ENCODE assay signal across 8 cellular contexts in genomic region chr17:65101371-65101770, GRCh38. TPM values are rescaled to one million over a fixed set of nuclear protein-coding genes. Genes with fewer than 3 reads are reported as not detected.
DNase-seq lines count a peak whose midpoint lies in the region; ATAC-seq and TF ChIP-seq lines count a peak whose summit lies in the region.

No MANE protein-coding gene starts in this region.

- H3K9me3 Mint-ChIP-seq in CD14-positive monocyte = no peaks in the 10 kb centered on the region
- no peaks in the 10 kb centered on the region for H3K9me3 Mint-ChIP-seq in central memory CD8-positive, alpha-beta T cell
- H3K9me3 Mint-ChIP-seq in natural killer cell treated with Interleukin-12 subunit alpha and Interleukin-12 subunit beta and Interleukin-15 and Interleukin-18, amount 100 ng/mL, for 72 hours = no peaks in the 10 kb centered on the region

- H3K79me2 ChIP-seq in KMS-11 (ENCODE audit: insufficient read depth, low read depth) = no peaks in the 10 kb centered on the region

- H3K4me1 ChIP-seq in KMS-11 (ENCODE audit: low read depth, poor library complexity, severe bottlenecking) = peaks cover 29% of the 10 kb centered on the region

- peak overlapping the region; percentile 28 for H3K4me3 ChIP-seq in KMS-11 (IDR thresholded peaks at IDR 0.05; ENCODE audit: insufficient read depth, low read depth, low read length)

- peak overlapping the region; percentile 73 to 75 for H3K4me3 Mint-ChIP-seq in CD14-positive monocyte
- peak overlapping the region; percentile 81 for H3K4me3 Mint-ChIP-seq in central memory CD8-positive, alpha-beta T cell
- H3K4me3 Mint-ChIP-seq in natural killer cell treated with Interleukin-12 subunit alpha and Interleukin-12 subunit beta and Interleukin-15 and Interleukin-18, amount 100 ng/mL, for 72 hours = peak overlapping the region; percentile 74

- H3K4me2 ChIP-seq in KMS-11 = peak overlapping the region; percentile 80

- H3K36me3 Mint-ChIP-seq in CD14-positive monocyte = no peaks in the 10 kb centered on the region
- peaks cover 5% of the 10 kb centered on the region for H3K36me3 Mint-ChIP-seq in central memory CD8-positive, alpha-beta T cell (ENCODE audit: insufficient read depth)
- no peaks in the 10 kb centered on the region for H3K36me3 Mint-ChIP-seq in natural killer cell treated with Interleukin-12 subunit alpha and Interleukin-12 subunit beta and Interleukin-15 and Interleukin-18, amount 100 ng/mL, for 72 hours

- TF ChIP-seq CTCF in CD14-positive monocyte (IDR thresholded peaks at IDR 0.05) = no peak
- no peak for TF ChIP-seq CTCF in KMS-11 (conservative IDR thresholded peaks at IDR 0.05; ENCODE audit: low read depth, low read length)

- H2AFZ ChIP-seq in KMS-11 (ENCODE audit: low read depth) = peak overlapping the region; percentile 95

- peaks cover 0 to 15% (median 0%) of the 10 kb centered on the region in 3 donors for H3K27me3 Mint-ChIP-seq in CD14-positive monocyte (ENCODE audit: low read depth in 3 of 3)
- no peaks in the 10 kb centered on the region for H3K27me3 Mint-ChIP-seq in central memory CD8-positive, alpha-beta T cell
- H3K27me3 Mint-ChIP-seq in natural killer cell treated with Interleukin-12 subunit alpha and Interleukin-12 subunit beta and Interleukin-15 and Interleukin-18, amount 100 ng/mL, for 72 hours = no peaks in the 10 kb centered on the region

- no peaks in the 10 kb centered on the region for H3K36me3 ChIP-seq in KMS-11 (ENCODE audit: insufficient read depth)

- peak overlapping the region; percentile 74; the same call in 1 of the 2 replicates for H3K9ac ChIP-seq in KMS-11

- peak overlapping the region in 1 of 7 donors; percentile 61 for H3K27ac Mint-ChIP-seq in CD14-positive monocyte
- peak overlapping the region; percentile 82 for H3K27ac Mint-ChIP-seq in central memory CD8-positive, alpha-beta T cell (ENCODE audit: low read depth)
- H3K27ac Mint-ChIP-seq in natural killer cell treated with Interleukin-12 subunit alpha and Interleukin-12 subunit beta and Interleukin-15 and Interleukin-18, amount 100 ng/mL, for 72 hours = peak overlapping the region; percentile 35 to 81

- DNase-seq in CD14-positive monocyte (ENCODE audit: low spot score) = no peak
- no peak for DNase-seq in central memory CD8-positive, alpha-beta T cell (ENCODE audit: low spot score in 2 of 2)
- DNase-seq in natural killer cell treated with Interleukin-12 subunit alpha and Interleukin-12 subunit beta and Interleukin-15 and Interleukin-18, amount 100 ng/mL, for 72 hours (ENCODE audit: low spot score) = no peak

- no peaks in the 10 kb centered on the region for H3K27me3 ChIP-seq in KMS-11 (ENCODE audit: insufficient read depth, low read depth)

- H3K4me1 Mint-ChIP-seq in CD14-positive monocyte = peaks cover 9% of the 10 kb centered on the region
- H3K4me1 Mint-ChIP-seq in central memory CD8-positive, alpha-beta T cell = peaks cover 23% of the 10 kb centered on the region
- H3K4me1 Mint-ChIP-seq in natural killer cell treated with Interleukin-12 subunit alpha and Interleukin-12 subunit beta and Interleukin-15 and Interleukin-18, amount 100 ng/mL, for 72 hours (ENCODE audit: low read depth in 2 of 2) = peaks cover 20 to 24% of the 10 kb centered on the region in 2 donors

- intact Hi-C loops in CD14-positive monocyte (cut with micrococcal nuclease) = loop anchor here in 1 of 2 donors (5.0 kb wide), 2 partner anchors 44 to 139 kb away; partner anchors contain the start of gene GNA13

- H4K20me1 ChIP-seq in KMS-11 (ENCODE audit: insufficient read depth) = no peaks in the 10 kb centered on the region

- H3K27ac ChIP-seq in KMS-11 = no peak overlapping the region

- ATAC-seq in central memory CD8-positive, alpha-beta T cell (replicated peaks; ENCODE audit: extremely low read depth, poor library complexity, severe bottlenecking) = no peak
- no peak for ATAC-seq in natural killer cell treated with Interleukin-12 subunit alpha and Interleukin-12 subunit beta and Interleukin-15 and Interleukin-18, amount 100 ng/mL, for 72 hours
- ATAC-seq in HG03460 (IDR thresholded peaks at IDR 0.05; ENCODE audit: unreplicated experiment) = no peak
- no peak for ATAC-seq in HG02642 (IDR thresholded peaks at IDR 0.05; ENCODE audit: poor library complexity, unreplicated experiment)
- ATAC-seq in GM21381 (IDR thresholded peaks at IDR 0.05; ENCODE audit: unreplicated experiment) = no peak
- no peak for ATAC-seq in GM18517 (IDR thresholded peaks at IDR 0.05; ENCODE audit: unreplicated experiment)

RNA-seq across cellular contexts. Expression of gene RGS9, which starts 35.8 kb away (rescaled TPM):
- polyA plus RNA-seq in CD14-positive monocyte = not detected
- total RNA-seq in natural killer cell treated with Interleukin-12 subunit alpha and Interleukin-12 subunit beta and Interleukin-15 and Interleukin-18, amount 100 ng/mL, for 72 hours = 10 to 100 TPM; 14.1 to 16.2 TPM

RNA-seq across cellular contexts. Expression of gene GNA13, which starts 44.8 kb away (rescaled TPM):
- polyA plus RNA-seq in CD14-positive monocyte = 10 to 100 TPM; 40.3 to 49.3 TPM
- 10 to 100 TPM; 59.3 to 65.3 TPM for total RNA-seq in natural killer cell treated with Interleukin-12 subunit alpha and Interleukin-12 subunit beta and Interleukin-15 and Interleukin-18, amount 100 ng/mL, for 72 hours
